Comparison of ENCODE assay signal across 21 cellular contexts in genomic region chr2:51695531-51695930, GRCh38.
A peak's percentile ranks its signal among the peaks of the same experiment; 100 is the strongest.
DNase-seq lines count a peak whose midpoint lies in the region; ATAC-seq and TF ChIP-seq lines count a peak whose summit lies in the region.
"Had no signal": no experiment of that assay in that cellular context is flagged by ENCODE, and none has a peak within 500 bp of the region (broad histone marks: within the 10 kb centered on the region; RNA-seq: fewer than 3 reads in every experiment).

No MANE protein-coding gene starts in this region.

- H3K4ac ChIP-seq in IMR-90 (ENCODE audit: low read depth, low read length): no peak overlapping the region

- in situ Hi-C loops in IMR-90 (cut with MboI; ENCODE audit: low sequenced_read_pairs): no loop called here

- no TSS peak for BruUV-seq in IMR-90 (replicated peaks; lab: Mats Ljungman, UMichigan)

- no peak overlapping the region for H3K9ac ChIP-seq in IMR-90 (ENCODE audit: low read depth, low read length)

- no CpG with 5 or more reads among the region's 1 CpG for WGBS in IMR-90 (ENCODE audit: extremely low coverage in 2 of 2, insufficient read length in 1 of 2), 2 experiments

- H2BK5ac ChIP-seq in IMR-90 (ENCODE audit: low read depth, low read length, poor library complexity, severe bottlenecking): peak overlapping the region; percentile 61

- no peak overlapping the region for H4K8ac ChIP-seq in IMR-90 (ENCODE audit: low read depth in 2 of 2, low read length in 2 of 2)

- dilution Hi-C loops in IMR-90 (cut with HindIII; ENCODE audit: low sequenced_read_pairs, unreplicated experiment): no loop called here

- TF ChIP-seq POLR2A in IMR-90 (IDR thresholded peaks at IDR 0.05; ENCODE audit: low read depth, low read length): no peak

- 0 out of 2 replicates have a peak overlapping the region, but pooled peaks have one; percentile 69 for H3K18ac ChIP-seq in IMR-90 (ENCODE audit: low read depth, low read length)

- CTCF ChIA-PET in IMR-90 (lab: Yijun Ruan, JAX): no interaction called here

- no peak overlapping the region for H4K91ac ChIP-seq in IMR-90 (ENCODE audit: insufficient read depth, low read depth, low read length)

- no peaks in the 10 kb centered on the region for H3K36me3 ChIP-seq in IMR-90 (ENCODE audit: control insufficient read depth, insufficient read depth, low read length)
- H3K36me3 ChIP-seq: HAP-1 had no signal

- no peak overlapping the region for H2AFZ ChIP-seq in IMR-90 (replicated peaks; ENCODE audit: low read length, poor library complexity)

- no peak overlapping the region for H3K23ac ChIP-seq in IMR-90 (ENCODE audit: low read depth, low read length)

- DNase-seq in IMR-90 (peak; percentile 65), dedifferentiated amniotic fluid mesenchymal stem cell (ENCODE audit: extremely low spot score) (peak; percentile 77), fibroblast of the aortic adventitia (ENCODE audit: low read depth) (peak; percentile 51), stromal cell of bone marrow (ENCODE audit: low read depth) (peak; percentile 48), nucleus accumbens (lab: John Stamatoyannopoulos, UW) (no peak)
- DNase-seq: ACHN, AML-193, DMS79, KBM-7, MV-4-11, NCI-H1417, NCI-H187 treated with DMSO at 0.1 percent for 48 hours, NCI-H226, NCI-H524 treated with DMSO at 0.1 percent for 48 hours, PC-3, RPMI8226, SHP77 treated with DMSO at 0.1 percent for 48 hours had no signal

- no peak for TF ChIP-seq CTCF in IMR-90 (conservative IDR thresholded peaks at IDR 0.05; ENCODE audit: low read depth, low read length)
- no peak for TF ChIP-seq CTCF in fibroblast of the aortic adventitia (IDR thresholded peaks at IDR 0.05; ENCODE audit: insufficient read depth, low read length)

- no peaks in the 10 kb centered on the region for H3K27me3 ChIP-seq in IMR-90 (ENCODE audit: control insufficient read depth, insufficient read depth, low read length)

- no peak overlapping the region for H4K5ac ChIP-seq in IMR-90 (ENCODE audit: low read depth, low read length)

- no peak for TF ChIP-seq RAD21 in IMR-90 (IDR thresholded peaks at IDR 0.05; ENCODE audit: low read length)

- H3K56ac ChIP-seq in IMR-90 (ENCODE audit: extremely low read depth, insufficient read depth, low read length): no peak overlapping the region

- H3K4me2 ChIP-seq in IMR-90 (ENCODE audit: low read depth, low read length): no peak overlapping the region; the same call in 1 of the 2 replicates

- H2AK5ac ChIP-seq in IMR-90 (ENCODE audit: low read depth, low read length): no peak overlapping the region

- H2BK15ac ChIP-seq in IMR-90 (ENCODE audit: low read depth, low read length): no peak overlapping the region

- H3K14ac ChIP-seq in IMR-90 (replicated peaks; ENCODE audit: low read depth, low read length): no peak overlapping the region

- H3K79me1 ChIP-seq in IMR-90 (ENCODE audit: low read depth in 1 of 2, low read length in 2 of 2): no peaks in the 10 kb centered on the region

- no peak overlapping the region for H2BK120ac ChIP-seq in IMR-90 (ENCODE audit: low read depth, low read length)

- intact Hi-C loops in IMR-90 (cut with micrococcal nuclease): no loop called here

- no peaks in the 10 kb centered on the region for H3K4me1 ChIP-seq in IMR-90 (ENCODE audit: control insufficient read depth, insufficient read depth, low read length)
- H3K4me1 ChIP-seq: HAP-1 had no signal

- H2BK20ac ChIP-seq in IMR-90 (ENCODE audit: low read depth, low read length): no peak overlapping the region

- ATAC-seq in IMR-90 (ENCODE audit: low read depth) (peak; percentile 54), HG03135 (IDR thresholded peaks at IDR 0.05; ENCODE audit: unreplicated experiment) (no peak), GM21526 (IDR thresholded peaks at IDR 0.05; ENCODE audit: low FRiP score, unreplicated experiment) (no peak)
- ATAC-seq: PC-3 had no signal

- H3K27ac ChIP-seq in IMR-90 (ENCODE audit: insufficient read depth, low read length): no peak overlapping the region
- H3K27ac ChIP-seq: C4-2B had no signal

- H4K20me1 ChIP-seq in IMR-90 (ENCODE audit: insufficient read depth, low read length): no peaks in the 10 kb centered on the region

- no peaks in the 10 kb centered on the region for H3K9me1 ChIP-seq in IMR-90 (ENCODE audit: insufficient read depth, low read length)

- H3K4me3 ChIP-seq in IMR-90 (ENCODE audit: insufficient read depth, low read depth, low read length): no peak overlapping the region
- H3K4me3 ChIP-seq in fibroblast of the aortic adventitia (ENCODE audit: low read depth, low read length): no peak overlapping the region
- H3K4me3 ChIP-seq: HAP-1 had no signal

- no peak overlapping the region for H2AK9ac ChIP-seq in IMR-90 (replicated peaks; ENCODE audit: low read depth, low read length, poor library complexity)

- no peaks in the 10 kb centered on the region for H3K9me3 ChIP-seq in IMR-90 (ENCODE audit: control insufficient read depth, insufficient read depth, low read length)
- H3K9me3 ChIP-seq: HAP-1 had no signal

- POLR2A ChIA-PET in IMR-90 (lab: Charles Lee; ENCODE audit: unreplicated experiment): no interaction called here

TF ChIP-seq in IMR-90, 13 proteins besides CTCF, POLR2A, EP300 and RAD21:
- TF ChIP-seq BHLHE40 (IDR thresholded peaks at IDR 0.05; ENCODE audit: low read depth, low read length) (no peak), RFX5 (IDR thresholded peaks at IDR 0.05; ENCODE audit: low read depth, low read length) (no peak), SMC3 (IDR thresholded peaks at IDR 0.05; ENCODE audit: low read depth, low read length) (no peak), CHD1 (IDR thresholded peaks at IDR 0.05; ENCODE audit: low read depth, low read length) (no peak), ELK1 (IDR thresholded peaks at IDR 0.05; ENCODE audit: borderline replicate concordance, low read depth, low read length) (no peak), USF2 (IDR thresholded peaks at IDR 0.05; ENCODE audit: low read depth, low read length) (no peak)
TF ChIP-seq in IMR-90: peak in this region for 0.

Comparison
In these comparisons a context has a peak if more than half of its experiments do, and no peak if none do; other contexts are left out.
1. DNase-seq: peak in IMR-90 (single experiment), dedifferentiated amniotic fluid mesenchymal stem cell (single experiment), fibroblast of the aortic adventitia (single experiment) and stromal cell of bone marrow (single experiment); none in nucleus accumbens (0 of 56).